Comparison of ENCODE assay signal across 9 cellular contexts in the genomic region with DNA sequence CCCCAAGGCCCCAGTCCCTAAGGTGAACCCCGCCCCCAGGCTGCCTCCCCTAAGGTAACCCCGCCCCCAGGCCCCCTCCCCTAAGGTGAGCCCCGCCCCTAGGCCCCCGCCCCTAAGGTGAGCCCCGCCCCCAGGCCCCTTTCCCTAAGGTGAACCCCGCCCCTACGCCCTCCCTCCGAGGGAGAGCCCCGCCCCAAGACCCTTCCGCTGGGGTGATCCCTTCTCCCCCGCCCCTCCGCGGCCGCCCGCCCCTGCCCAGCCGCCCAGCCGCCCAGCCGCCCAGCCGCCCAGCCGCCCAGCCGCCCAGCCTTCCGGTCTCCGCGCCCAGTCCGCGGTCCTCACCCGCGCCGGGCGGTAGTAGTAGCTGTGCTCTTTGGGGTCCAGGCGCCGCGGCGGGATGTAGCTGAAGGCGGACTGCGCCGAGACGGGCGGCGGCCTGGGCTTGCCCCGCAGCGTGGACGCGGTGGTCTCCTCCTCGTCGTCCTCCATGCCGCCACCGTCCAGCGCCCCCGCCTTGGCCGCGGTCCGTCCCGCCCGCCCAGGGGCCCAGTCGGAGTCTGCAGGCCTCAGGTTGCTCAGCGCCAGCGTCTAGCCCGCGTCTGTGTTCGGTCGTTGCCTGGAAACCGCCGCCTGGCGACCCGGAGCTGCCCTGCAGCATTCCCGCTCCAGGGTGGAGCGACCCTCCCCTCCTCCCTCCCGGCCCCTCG. TPM values are rescaled to one million over a fixed set of nuclear protein-coding genes. Genes with fewer than 3 reads are reported as not detected.
DNase-seq lines count a peak whose midpoint lies in the region; ATAC-seq and TF ChIP-seq lines count a peak whose summit lies in the region.
"Had no signal": no experiment of that assay in that cellular context is flagged by ENCODE, and none has a peak within 500 bp of the region (broad histone marks: within the 10 kb centered on the region; RNA-seq: fewer than 3 reads in every experiment).

A gene with protein sequence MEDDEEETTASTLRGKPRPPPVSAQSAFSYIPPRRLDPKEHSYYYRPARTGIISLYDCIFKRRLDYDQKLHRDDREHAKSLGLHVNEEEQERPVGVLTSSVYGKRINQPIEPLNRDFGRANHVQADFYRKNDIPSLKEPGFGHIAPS (minus strand): TSS at position 601 of the 707 bp plus-strand sequence. CDS start 112 bp downstream, at position 489.

- H3K36me3 ChIP-seq in Panc1 (ENCODE audit: control insufficient read depth, insufficient read depth, low read length) (no peaks in the 10 kb centered on the region), liver (ENCODE audit: control insufficient read depth in 4 of 4, insufficient read depth in 3 of 4, low read depth in 1 of 4, low read length in 3 of 4) (no peaks in the 10 kb centered on the region), testis (ENCODE audit: low read depth, missing control alignments) (no peaks in the 10 kb centered on the region)

- H3K9me3 Mint-ChIP-seq in activated CD4-positive, alpha-beta T cell treated with anti-CD3 and anti-CD28 coated beads for 36 hours (ENCODE audit: low read depth), result peaks cover 2% of the 10 kb centered on the region

- intact Hi-C loops in activated CD4-positive, alpha-beta T cell treated with anti-CD3 and anti-CD28 coated beads for 36 hours (cut with DNase I, micrococcal nuclease), result loop anchor here in 1 of 2 experiments (2.0 kb wide), 1 partner anchor 18 kb away; a partner anchor contains a TSS
- intact Hi-C loops in Panc1 (cut with micrococcal nuclease; ENCODE audit: unreplicated experiment) (no loop called here), testis (cut with DNase I; ENCODE audit: low total_unique reads) (no loop called here), lower leg skin (cut with DNase I; ENCODE audit: low total_unique reads) (no loop called here)

- peak; percentile 65 for ATAC-seq in activated CD4-positive, alpha-beta T cell treated with anti-CD3 and anti-CD28 coated beads for 36 hours
- ATAC-seq in Panc1, result peak; percentile 94

- in situ Hi-C loops in Panc1 (cut with HindIII; ENCODE audit: low pct_unique_long_range_greater_than_20kb, low sequenced_read_pairs), result no loop called here
- in situ Hi-C loops in GM13976 (cut with MboI; ENCODE audit: low sequenced_read_pairs, unreplicated experiment), result no loop called here

- peak within 1 kb of the TSS; percentile 47 to 53 for H3K4me3 ChIP-seq in Panc1 (ENCODE audit: low read depth in 2 of 2, low read length in 2 of 2)
- peak within 1 kb of the TSS; percentile 26 to 67 (median 35) for H3K4me3 ChIP-seq in liver (ENCODE audit: low read depth in 1 of 3, low read length in 3 of 3)
- peak within 1 kb of the TSS; percentile 61 to 65 for H3K4me3 ChIP-seq in testis
- H3K4me3 ChIP-seq in lower leg skin (ENCODE audit: low read depth, poor library complexity, severe bottlenecking), result no peak within 1 kb of the TSS

- no peak within 1 kb of the TSS for H3K9ac ChIP-seq in liver (ENCODE audit: low read depth in 1 of 2, low read length in 2 of 2)

- peak within 1 kb of the TSS; percentile 66 for H3K4me3 Mint-ChIP-seq in activated CD4-positive, alpha-beta T cell treated with anti-CD3 and anti-CD28 coated beads for 36 hours

- peak; percentile 65 for DNase-seq in activated CD4-positive, alpha-beta T cell treated with anti-CD3 and anti-CD28 coated beads for 36 hours
- no peak for DNase-seq in activated CD4-positive, alpha-beta T cell treated with anti-CD3 and anti-CD28 coated beads, Interleukin-2, amount 50 U/mL, for 1 hour
- DNase-seq in Panc1 (ENCODE audit: low read depth, low spot score) (no peak), dermis microvascular lymphatic vessel endothelial cell (ENCODE audit: low read depth in 2 of 2) (peak; percentile 12 to 44), testis (peak; percentile 78), GM13976 (ENCODE audit: low spot score) (no peak), lower leg skin (ENCODE audit: low spot score in 2 of 2) (no peak)
- DNase-seq: DND-41 had no signal

- no peaks in the 10 kb centered on the region for H3K27me3 ChIP-seq in Panc1 (ENCODE audit: control insufficient read depth, insufficient read depth, low read length)
- H3K27me3 ChIP-seq in liver (ENCODE audit: control insufficient read depth in 4 of 4, insufficient read depth in 4 of 4, low read length in 3 of 4), result no peaks in the 10 kb centered on the region
- H3K27me3 ChIP-seq in testis, result no peaks in the 10 kb centered on the region

- H3K27ac ChIP-seq in Panc1 (ENCODE audit: low read length) (no peak within 1 kb of the TSS), liver (ENCODE audit: low read depth in 1 of 2, low read length in 2 of 2) (peak within 1 kb of the TSS; percentile 62 to 69), testis (no peak within 1 kb of the TSS)

- H3K36me3 Mint-ChIP-seq in activated CD4-positive, alpha-beta T cell treated with anti-CD3 and anti-CD28 coated beads for 36 hours (ENCODE audit: low read depth), result no peaks in the 10 kb centered on the region

- TF ChIP-seq CTCF in Panc1 (IDR thresholded peaks at IDR 0.05), result peak; percentile 45
- peak; percentile 39 for TF ChIP-seq CTCF in liver (IDR thresholded peaks at IDR 0.05; ENCODE audit: low read depth, low read length, missing input control)
- TF ChIP-seq CTCF in testis (IDR thresholded peaks at IDR 0.05), result no peak
- no peak for TF ChIP-seq CTCF in GM13976 (IDR thresholded peaks at IDR 0.05; ENCODE audit: borderline replicate concordance, control extremely low read depth, extremely low read depth, insufficient read depth, missing control alignments)
- TF ChIP-seq CTCF in lower leg skin (IDR thresholded peaks at IDR 0.05), result no peak

- H3K27ac Mint-ChIP-seq in activated CD4-positive, alpha-beta T cell treated with anti-CD3 and anti-CD28 coated beads for 36 hours, result peak within 1 kb of the TSS; percentile 5

- no peak for TF ChIP-seq RAD21 in liver (IDR thresholded peaks at IDR 0.05)

- no peak for TF ChIP-seq POLR2A in testis (IDR thresholded peaks at IDR 0.05)
- TF ChIP-seq POLR2A in lower leg skin (IDR thresholded peaks at IDR 0.05), result no peak

- WGBS in liver, result 3% methylated on average over 69 of the region's 70 CpGs
- 0 to 1% methylated on average over 1 to 50 of the region's 70 CpGs for WGBS in testis, 2 donors
- WGBS in lower leg skin, 2 donors, result 4 to 17% methylated on average over 14 to 31 of the region's 70 CpGs

- H3K27me3 Mint-ChIP-seq in activated CD4-positive, alpha-beta T cell treated with anti-CD3 and anti-CD28 coated beads for 36 hours, result peaks cover 16% of the 10 kb centered on the region

- H3K9me3 ChIP-seq in Panc1 (ENCODE audit: control insufficient read depth, insufficient read depth, low read depth, low read length) (no peaks in the 10 kb centered on the region), liver (ENCODE audit: control insufficient read depth in 4 of 4, low read length in 3 of 4) (no peaks in the 10 kb centered on the region), testis (no peaks in the 10 kb centered on the region)

- H3K4me1 ChIP-seq in Panc1 (ENCODE audit: control insufficient read depth, insufficient read depth, low read length) (no peaks in the 10 kb centered on the region; the same call in 1 of the 2 replicates), liver (ENCODE audit: control insufficient read depth in 4 of 4, insufficient read depth in 4 of 4, low read length in 3 of 4) (peaks cover 4 to 21% (median 16%) of the 10 kb centered on the region in 4 donors), testis (peaks cover 6% of the 10 kb centered on the region)

- H3K4me1 Mint-ChIP-seq in activated CD4-positive, alpha-beta T cell treated with anti-CD3 and anti-CD28 coated beads for 36 hours, result peaks cover 18% of the 10 kb centered on the region

- BruUV-seq in Panc1 (replicated peaks; lab: Mats Ljungman, UMichigan), result no TSS peak

- POLR2A ChIA-PET in activated CD4-positive, alpha-beta T cell treated with anti-CD3 and anti-CD28 coated beads for 36 hours (lab: Charles Lee), result interaction anchor here (0.7 to 1.0 kb wide), 2 partner anchors 19 to 60 kb away, joined by 3 read pairs; a partner anchor contains a TSS
- POLR2A ChIA-PET in Panc1 (lab: Charles Lee), result interaction anchor here (0.7 to 0.8 kb wide), 2 partner anchors 17 to 55 kb away, joined by 3 to 6 read pairs; no protein-coding TSS in a partner anchor

- CTCF ChIA-PET in activated CD4-positive, alpha-beta T cell treated with anti-CD3 and anti-CD28 coated beads for 36 hours (lab: Charles Lee), result interaction anchor here (0.5 to 0.9 kb wide), 2 partner anchors 9 to 1258 kb away, joined by 3 to 4 read pairs; no protein-coding TSS in a partner anchor
- CTCF ChIA-PET in Panc1 (lab: Charles Lee), result no interaction called here

TF ChIP-seq in liver, 16 proteins besides CTCF, POLR2A, EP300 and RAD21 (continues in another document):
- no peak for TF ChIP-seq HNF4G (IDR thresholded peaks at IDR 0.05)
- TF ChIP-seq GABPA (IDR thresholded peaks at IDR 0.05 in 1 of 2, conservative IDR thresholded peaks at IDR 0.05 in 1 of 2), result no peak
- no peak for TF ChIP-seq YY1 (IDR thresholded peaks at IDR 0.05)
- no peak for TF ChIP-seq NR2F2 (IDR thresholded peaks at IDR 0.05)
- TF ChIP-seq, protein P1, sequence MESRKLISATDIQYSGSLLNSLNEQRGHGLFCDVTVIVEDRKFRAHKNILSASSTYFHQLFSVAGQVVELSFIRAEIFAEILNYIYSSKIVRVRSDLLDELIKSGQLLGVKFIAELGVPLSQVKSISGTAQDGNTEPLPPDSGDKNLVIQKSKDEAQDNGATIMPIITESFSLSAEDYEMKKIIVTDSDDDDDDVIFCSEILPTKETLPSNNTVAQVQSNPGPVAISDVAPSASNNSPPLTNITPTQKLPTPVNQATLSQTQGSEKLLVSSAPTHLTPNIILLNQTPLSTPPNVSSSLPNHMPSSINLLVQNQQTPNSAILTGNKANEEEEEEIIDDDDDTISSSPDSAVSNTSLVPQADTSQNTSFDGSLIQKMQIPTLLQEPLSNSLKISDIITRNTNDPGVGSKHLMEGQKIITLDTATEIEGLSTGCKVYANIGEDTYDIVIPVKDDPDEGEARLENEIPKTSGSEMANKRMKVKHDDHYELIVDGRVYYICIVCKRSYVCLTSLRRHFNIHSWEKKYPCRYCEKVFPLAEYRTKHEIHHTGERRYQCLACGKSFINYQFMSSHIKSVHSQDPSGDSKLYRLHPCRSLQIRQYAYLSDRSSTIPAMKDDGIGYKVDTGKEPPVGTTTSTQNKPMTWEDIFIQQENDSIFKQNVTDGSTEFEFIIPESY (IDR thresholded peaks at IDR 0.05), result no peak
- TF ChIP-seq, protein P2, sequence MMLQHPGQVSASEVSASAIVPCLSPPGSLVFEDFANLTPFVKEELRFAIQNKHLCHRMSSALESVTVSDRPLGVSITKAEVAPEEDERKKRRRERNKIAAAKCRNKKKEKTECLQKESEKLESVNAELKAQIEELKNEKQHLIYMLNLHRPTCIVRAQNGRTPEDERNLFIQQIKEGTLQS (IDR thresholded peaks at IDR 0.05), result no peak
- no peak for TF ChIP-seq TAF1 (conservative IDR thresholded peaks at IDR 0.05)

RNA-seq across cellular contexts. Expression of the gene that starts here (rescaled TPM):
- not detected for total RNA-seq in activated CD4-positive, alpha-beta T cell treated with anti-CD3 and anti-CD28 coated beads for 36 hours
- total RNA-seq in Panc1 (2021; ENCODE audit: unreplicated experiment) (0.69 TPM), dermis microvascular lymphatic vessel endothelial cell (not detected in 2 replicates), liver (under 1 TPM; 0.42 to 0.65 TPM), testis (10 to 100 TPM; 12.2 to 33.0 TPM), lower leg skin (under 1 TPM in 2 of 4 donors, not detected in 2; 0.21 to 0.32 TPM)
- polyA plus RNA-seq in Panc1 (2012; ENCODE audit: insufficient read length), result 1.3 TPM
- polyA plus RNA-seq in liver (1 to 10 TPM in 1 of 2 donors, under 1 TPM in 1; 0.53 to 1.0 TPM), testis (ENCODE audit: insufficient read depth, low read depth, low replicate concordance) (55.2 TPM)

Comparison
In these comparisons a context has a peak if more than half of its experiments do, and no peak if none do; other contexts are left out.
1. RNA of the gene that starts here (polyA plus RNA-seq): 55.2 TPM in testis (single experiment); 0.53 to 1.0 TPM in liver; every median in the first group is over 10 times any median in the second.
2. Peak in DNase-seq and ATAC-seq in activated CD4-positive, alpha-beta T cell treated with anti-CD3 and anti-CD28 coated beads for 36 hours; RNA of the gene not detected or under 1 TPM.
3. Peak in DNase-seq in dermis microvascular lymphatic vessel endothelial cell; RNA of the gene not detected or under 1 TPM.
4. H3K27ac ChIP-seq: peak in liver (2 of 2); none in Panc1 (single experiment) and testis (0 of 2).
5. CTCF ChIP-seq: peak in Panc1 (single experiment) and liver (single experiment); none in testis (0 of 3), GM13976 (single experiment) and lower leg skin (0 of 3).